ENCODE assay signal across 8 cellular contexts in the genomic region with DNA sequence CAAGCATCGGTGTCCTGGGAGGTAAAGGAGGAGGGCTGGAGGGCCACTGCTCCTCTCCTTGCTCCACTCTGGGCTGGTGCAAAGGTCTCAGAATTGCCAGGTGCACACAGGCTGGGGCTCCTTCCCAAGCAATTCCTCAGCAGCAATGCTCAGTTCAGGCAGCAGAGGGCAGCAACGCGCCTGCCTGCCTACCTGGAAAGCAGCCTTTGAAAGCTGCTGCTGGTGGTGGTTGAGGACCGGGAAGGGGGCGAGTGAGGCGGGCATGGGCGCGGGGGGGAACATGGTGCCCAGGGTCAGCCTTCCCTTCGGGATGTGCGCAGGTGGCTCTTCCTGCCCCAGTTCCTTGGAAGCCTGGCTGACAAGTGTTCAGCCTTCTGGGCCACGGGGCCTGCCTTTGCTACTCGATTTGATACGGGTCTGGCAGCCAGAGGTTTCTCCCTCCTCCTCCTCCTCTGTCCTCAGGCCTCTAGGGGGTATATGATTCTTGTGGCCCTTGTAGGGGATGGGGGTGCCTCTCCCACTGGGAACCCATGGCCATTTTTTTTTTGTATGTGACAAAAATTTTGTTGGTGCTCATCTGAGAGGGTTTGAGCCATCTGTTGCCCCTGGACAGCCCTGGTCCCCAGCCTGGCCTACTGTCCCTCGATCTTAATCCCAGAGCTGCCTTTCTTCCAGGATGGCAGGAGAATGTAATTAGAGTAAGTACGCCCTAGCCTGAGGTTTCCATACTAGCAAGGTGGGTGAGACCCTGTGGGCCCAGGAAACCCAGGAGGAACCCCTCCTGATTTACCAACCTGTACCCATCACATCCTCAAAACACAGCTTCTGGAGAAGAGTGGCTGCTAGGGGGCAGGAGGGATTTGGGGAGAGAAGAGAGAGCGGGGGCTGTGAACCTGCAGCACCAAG. TPM values are rescaled to one million over a fixed set of nuclear protein-coding genes. Genes with fewer than 3 reads are reported as not detected.
DNase-seq lines count a peak whose midpoint lies in the region; ATAC-seq lines count a peak whose summit lies in the region.

No MANE protein-coding gene starts in this region.

- peak; percentile 57 for DNase-seq in DMS79 (lab: John Stamatoyannopoulos, UW)
- peak; percentile 44 for DNase-seq in NCI-H345 treated with DMSO at 0.1 percent for 48 hours (lab: John Stamatoyannopoulos, UW; ENCODE audit: unreplicated experiment)
- DNase-seq in activated CD4-positive, alpha-beta T cell treated with anti-CD3 and anti-CD28 coated beads for 1 hour = peak; percentile 72
- peak; percentile 88 for DNase-seq in cerebellum (ENCODE audit: low spot score)
- peak; percentile 87 for DNase-seq in kidney tubule cell (ENCODE audit: low spot score)
- DNase-seq in stimulated activated CD4-positive, alpha-beta T cell treated with anti-CD3 and anti-CD28 coated beads, Interleukin-2, amount 100 ng/mL, for 24 hours = peak; percentile 90 to 91

- ATAC-seq in HG03064 (IDR thresholded peaks at IDR 0.05; ENCODE audit: low read depth, unreplicated experiment) = peak; percentile 55
- ATAC-seq in HG02763 (IDR thresholded peaks at IDR 0.05; ENCODE audit: unreplicated experiment) = no peak

RNA-seq across cellular contexts. Expression of a gene that starts 20.1 kb away (rescaled TPM):
- total RNA-seq in cerebellum = 17.0 TPM

RNA-seq across cellular contexts. Expression of a gene that starts 22.7 kb away (rescaled TPM):
- 3.4 TPM for total RNA-seq in cerebellum

RNA-seq across cellular contexts. Expression of a gene that starts 31.9 kb away (rescaled TPM):
- 11.9 TPM for total RNA-seq in cerebellum

RNA-seq across cellular contexts. Expression of a gene that starts 38.4 kb away (rescaled TPM):
- 37.7 TPM for total RNA-seq in cerebellum
